In the genomic region with DNA sequence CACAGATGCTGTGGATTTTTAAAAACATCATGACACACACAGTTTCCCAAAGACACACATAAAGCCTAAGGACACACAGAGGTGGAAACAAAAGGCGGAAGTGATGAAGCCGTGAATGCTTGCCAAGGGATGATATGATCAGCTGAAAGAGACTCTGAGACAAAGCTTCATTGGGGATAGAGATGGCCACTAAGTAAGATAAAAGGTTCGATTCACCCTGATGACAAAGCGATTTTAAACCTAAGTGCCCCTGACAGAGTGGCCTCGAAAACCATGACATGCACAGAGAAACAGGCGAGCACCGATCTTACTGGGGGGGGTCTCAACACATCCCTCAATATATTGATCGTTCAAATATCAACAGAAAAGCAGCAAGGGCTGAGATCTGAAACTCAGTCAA, we compare ENCODE assay signal across 33 cellular contexts. TPM values are rescaled to one million over a fixed set of nuclear protein-coding genes. Genes with fewer than 3 reads are reported as not detected.
DNase-seq lines count a peak whose midpoint lies in the region; ATAC-seq, FAIRE-seq and TF ChIP-seq lines count a peak whose summit lies in the region.
"Had no signal": no experiment of that assay in that cellular context is flagged by ENCODE, and none has a peak within 500 bp of the region (broad histone marks: within the 10 kb centered on the region; RNA-seq: fewer than 3 reads in every experiment).

No MANE protein-coding gene starts in this region.

- peak overlapping the region in 1 of 2 experiments; percentile 55; a peak in 2 of 4 replicates for H3K9ac ChIP-seq in K562 (ENCODE audit: insufficient read depth in 1 of 2, low read depth in 2 of 2, low read length in 2 of 2)

- H2AFZ ChIP-seq in K562 (ENCODE audit: low read depth, low read length), result peak overlapping the region; percentile 81

- peak; percentile 12 for ATAC-seq in K562
- no peak for ATAC-seq in HG03135 (IDR thresholded peaks at IDR 0.05; ENCODE audit: unreplicated experiment)
- no peak for ATAC-seq in GM21381 (IDR thresholded peaks at IDR 0.05; ENCODE audit: unreplicated experiment)
- ATAC-seq in HG03097 (IDR thresholded peaks at IDR 0.05; ENCODE audit: low FRiP score, unreplicated experiment), result no peak
- ATAC-seq: activated CD4-positive, alpha-beta T cell treated with anti-CD3 and anti-CD28 coated beads for 36 hours; activated CD8-positive, alpha-beta T cell treated with anti-CD3 and anti-CD28 coated beads for 36 hours; activated T-helper 17 cell treated with anti-CD3 and anti-CD28 coated beads, Interleukin-2, amount 50 U/mL, for 72 hours; naive thymus-derived CD4-positive, alpha-beta T cell; SK-N-SH treated with all-trans-retinoic acid at 6 μM for 48 hours; T-helper 17 cell had no signal

- in situ Hi-C loops in K562 (cut with MboI), result no loop called here

- CTCF ChIA-PET in CD8-positive, alpha-beta memory T cell (lab: Charles Lee), result no interaction called here
- CTCF ChIA-PET in K562 (lab: Yijun Ruan, JAX; ENCODE audit: low intra/inter-chr PET ratio), result no interaction called here

- H3K4me3 Mint-ChIP-seq in CD8-positive, alpha-beta memory T cell, result no peak overlapping the region
- H3K4me3 Mint-ChIP-seq: activated CD4-positive, alpha-beta T cell treated with anti-CD3 and anti-CD28 coated beads for 36 hours; activated CD8-positive, alpha-beta T cell treated with anti-CD3 and anti-CD28 coated beads for 36 hours; activated naive CD4-positive, alpha-beta T cell treated with anti-CD3 and anti-CD28 coated beads, Interleukin-2, amount 10 ng/mL, durations not matched to agents 7 days and 5 days; activated T-helper 17 cell treated with anti-CD3 and anti-CD28 coated beads, Interleukin-2, amount 50 U/mL, for 72 hours; CD14-positive monocyte; naive thymus-derived CD4-positive, alpha-beta T cell; T-helper 17 cell had no signal

- no peaks in the 10 kb centered on the region for H3K4me1 Mint-ChIP-seq in CD8-positive, alpha-beta memory T cell
- H3K4me1 Mint-ChIP-seq: activated CD4-positive, alpha-beta T cell treated with anti-CD3 and anti-CD28 coated beads for 36 hours; activated naive CD4-positive, alpha-beta T cell treated with anti-CD3 and anti-CD28 coated beads, Interleukin-2, amount 10 ng/mL, durations not matched to agents 7 days and 5 days; activated T-helper 17 cell treated with anti-CD3 and anti-CD28 coated beads, Interleukin-2, amount 50 U/mL, for 72 hours; naive thymus-derived CD4-positive, alpha-beta T cell; T-helper 17 cell had no signal

- POLR2A ChIA-PET in CD8-positive, alpha-beta memory T cell (lab: Charles Lee), result no interaction called here
- POLR2A ChIA-PET in K562 (lab: Yijun Ruan, JAX), result interaction anchor here (0.7 to 3.3 kb wide), 7 partner anchors 15 to 403 kb away, joined by 3 to 12 read pairs (median 3); no protein-coding TSS in a partner anchor

- intact Hi-C loops in K562 (cut with micrococcal nuclease), result loop anchor here (2.0 kb wide), 1 partner anchor 19 kb away; no protein-coding TSS in a partner anchor

- no peak overlapping the region for H3K27ac Mint-ChIP-seq in CD8-positive, alpha-beta memory T cell
- H3K27ac Mint-ChIP-seq: activated CD4-positive, alpha-beta T cell treated with anti-CD3 and anti-CD28 coated beads for 36 hours; activated CD8-positive, alpha-beta T cell treated with anti-CD3 and anti-CD28 coated beads for 36 hours; activated naive CD4-positive, alpha-beta T cell treated with anti-CD3 and anti-CD28 coated beads, Interleukin-2, amount 10 ng/mL, durations not matched to agents 7 days and 5 days; activated T-helper 17 cell treated with anti-CD3 and anti-CD28 coated beads, Interleukin-2, amount 50 U/mL, for 72 hours; CD14-positive monocyte; naive thymus-derived CD4-positive, alpha-beta T cell; T-helper 17 cell had no signal

- no peak for TF ChIP-seq CTCF in K562 (IDR thresholded peaks at IDR 0.05 in 2 of 3, conservative IDR thresholded peaks at IDR 0.05 in 1 of 3; ENCODE audit: insufficient read depth in 2 of 3, low read depth in 1 of 3, low read length in 3 of 3)
- no peak for TF ChIP-seq CTCF in fibroblast of the aortic adventitia (IDR thresholded peaks at IDR 0.05; ENCODE audit: insufficient read depth, low read length)

- no TSS peak for BruUV-seq in K562 (replicated peaks; lab: Mats Ljungman, UMichigan)

- no peak overlapping the region for H3K4me3 ChIP-seq in CD8-positive, alpha-beta memory T cell (ENCODE audit: low read length)
- H3K4me3 ChIP-seq in K562 (no peak overlapping the region), fibroblast of the aortic adventitia (ENCODE audit: low read depth, low read length) (no peak overlapping the region)
- H3K4me3 ChIP-seq: body of pancreas, heart left ventricle, prostate gland, tibial nerve had no signal

- peak; percentile 85 for FAIRE-seq in K562 (lab: Jason Lieb, UNC)
- FAIRE-seq: A204.1, H1, keratinocyte had no signal

- H4K20me1 ChIP-seq in K562 (replicated peaks; ENCODE audit: control insufficient read depth, insufficient read depth, low read length), result no peaks in the 10 kb centered on the region

- peaks cover 11 to 32% of the 10 kb centered on the region in 2 donors for H3K27me3 Mint-ChIP-seq in CD8-positive, alpha-beta memory T cell

- TF ChIP-seq EP300 in K562 (IDR thresholded peaks at IDR 0.05; ENCODE audit: low read length), result no peak; the same call in 1 of the 2 replicates

- H3K9me3 ChIP-seq in CD8-positive, alpha-beta memory T cell (ENCODE audit: low read length), result no peaks in the 10 kb centered on the region
- no peaks in the 10 kb centered on the region for H3K9me3 ChIP-seq in K562 (replicated peaks; ENCODE audit: control insufficient read depth, insufficient read depth, low read depth, low read length)
- H3K9me3 ChIP-seq: body of pancreas, heart left ventricle, neutrophil, prostate gland, tibial nerve had no signal

- no peaks in the 10 kb centered on the region for H3K9me1 ChIP-seq in K562 (ENCODE audit: control insufficient read depth, insufficient read depth, low read length)

- H3K9me3 Mint-ChIP-seq in CD8-positive, alpha-beta memory T cell, result no peaks in the 10 kb centered on the region
- H3K9me3 Mint-ChIP-seq: activated CD8-positive, alpha-beta T cell treated with anti-CD3 and anti-CD28 coated beads for 36 hours; activated naive CD4-positive, alpha-beta T cell treated with anti-CD3 and anti-CD28 coated beads, Interleukin-2, amount 10 ng/mL, durations not matched to agents 7 days and 5 days; activated T-helper 17 cell treated with anti-CD3 and anti-CD28 coated beads, Interleukin-2, amount 50 U/mL, for 72 hours; naive thymus-derived CD4-positive, alpha-beta T cell had no signal

- H3K27ac ChIP-seq in CD8-positive, alpha-beta memory T cell (ENCODE audit: low read depth, low read length), result peak overlapping the region; percentile 68
- peak overlapping the region; percentile 73 for H3K27ac ChIP-seq in K562 (ENCODE audit: extremely low read depth, low read depth, low read length)
- H3K27ac ChIP-seq: body of pancreas, heart left ventricle, neutrophil, prostate gland, tibial nerve had no signal

- no peaks in the 10 kb centered on the region for H3K36me3 ChIP-seq in CD8-positive, alpha-beta memory T cell (ENCODE audit: insufficient read depth, low read length)
- no peaks in the 10 kb centered on the region for H3K36me3 ChIP-seq in K562 (ENCODE audit: control insufficient read depth, insufficient read depth, low read length)
- H3K36me3 ChIP-seq: heart left ventricle, neutrophil, prostate gland, tibial nerve had no signal

- H3K27me3 ChIP-seq in CD8-positive, alpha-beta memory T cell (ENCODE audit: insufficient read depth, low read length, poor library complexity, severe bottlenecking), result no peaks in the 10 kb centered on the region
- no peaks in the 10 kb centered on the region for H3K27me3 ChIP-seq in K562 (ENCODE audit: control insufficient read depth in 2 of 2, insufficient read depth in 2 of 2, low read length in 2 of 2)
- H3K27me3 ChIP-seq: body of pancreas, neutrophil had no signal

- DNase-seq in CD8-positive, alpha-beta memory T cell, result no peak
- DNase-seq in OCI-M1 (lab: John Stamatoyannopoulos, UW) (peak; percentile 88), K562 (ENCODE audit: extremely low read depth in 1 of 4, low spot score in 3 of 4) (peak in 2 of 4 experiments; percentile 53 to 76), fibroblast of the aortic adventitia (ENCODE audit: low read depth) (peak; percentile 28), RKO (ENCODE audit: low spot score) (no peak)
- DNase-seq: activated CD4-positive, alpha-beta T cell treated with anti-CD3 and anti-CD28 coated beads for 36 hours; activated CD8-positive, alpha-beta memory T cell treated with anti-CD3 and anti-CD28 coated beads, Interleukin-2, amount 50 U/mL, for 48 hours; activated CD8-positive, alpha-beta T cell treated with anti-CD3 and anti-CD28 coated beads for 36 hours; activated naive CD4-positive, alpha-beta T cell treated with anti-CD3 and anti-CD28 coated beads, Interleukin-2, amount 10 ng/mL, durations not matched to agents 7 days and 5 days; Calu3; DMS79 treated with DMSO at 0.1 percent for 48 hours; foreskin fibroblast; GDM1; heart left ventricle; left ventricle myocardium superior; midbrain; naive thymus-derived CD4-positive, alpha-beta T cell; NCI-H774; stimulated activated CD4-positive, alpha-beta T cell treated with anti-CD3 and anti-CD28 coated beads, Interleukin-4, amount 100 ng/mL, for 24 hours; T-helper 17 cell had no signal

- H3K36me3 Mint-ChIP-seq in CD8-positive, alpha-beta memory T cell, result no peaks in the 10 kb centered on the region
- H3K36me3 Mint-ChIP-seq: activated naive CD4-positive, alpha-beta T cell treated with anti-CD3 and anti-CD28 coated beads, Interleukin-2, amount 10 ng/mL, durations not matched to agents 7 days and 5 days; CD14-positive monocyte; naive thymus-derived CD4-positive, alpha-beta T cell had no signal

- 0% methylated on average over 8 of the region's 8 CpGs for WGBS in K562 (ENCODE audit: insufficient coverage, low coverage, missing lambda C conversion rate)

- no peaks in the 10 kb centered on the region for H3K79me2 ChIP-seq in K562 (ENCODE audit: control insufficient read depth, insufficient read depth, low read length)

- no peak for TF ChIP-seq RAD21 in K562 (CRISPR knock-in tag; conservative IDR thresholded peaks at IDR 0.05 in 1 of 2, IDR thresholded peaks at IDR 0.05 in 1 of 2)

- H3K4me2 ChIP-seq in K562 (ENCODE audit: insufficient read depth, low read length), result peak overlapping the region; percentile 65

- TF ChIP-seq POLR2A in K562 (conservative IDR thresholded peaks at IDR 0.05), result no peak

- no peaks in the 10 kb centered on the region for H3K4me1 ChIP-seq in CD8-positive, alpha-beta memory T cell (ENCODE audit: insufficient read depth, low read length)
- peaks cover 27 to 63% of the 10 kb centered on the region in 2 experiments for H3K4me1 ChIP-seq in K562 (replicated peaks in 1 of 2; ENCODE audit: control insufficient read depth in 2 of 2, insufficient read depth in 2 of 2, low read length in 2 of 2)
- H3K4me1 ChIP-seq: prostate gland, tibial nerve had no signal

RNA-seq across cellular contexts. Expression of gene EIF5, which starts 20.3 kb away (rescaled TPM):
- total RNA-seq in CD8-positive, alpha-beta memory T cell, result 100 to 1,000 TPM; 394 to 409 TPM
- 312 TPM for polyA plus RNA-seq in CD8-positive, alpha-beta memory T cell
- total RNA-seq in K562 (2011; cell fraction: chromatin; rRNA removed; ENCODE audit: low replicate concordance), result 338 and 574 TPM in 2 replicates
- total RNA-seq in K562 (2011; cell fraction: nucleolus; rRNA removed), result 188 and 198 TPM in 2 replicates
- 241 and 245 TPM in 2 replicates for total RNA-seq in K562 (2011; cell fraction: nucleoplasm; rRNA removed)
- total RNA-seq in K562 (2014; rRNA removed) (118 and 174 TPM in 2 replicates), K562 (2014; rRNA removed; fragmentation: Illumina TruSeq; extraction: Trizol) (197 and 205 TPM in 2 replicates), K562 (2015; rRNA removed; fragmentation: Illumina TruSeq; extraction: Trizol) (176 and 190 TPM in 2 replicates), K562 (2021) (278 and 314 TPM in 2 replicates), fibroblast of the aortic adventitia (ENCODE audit: low replicate concordance) (322 and 328 TPM in 2 replicates)
- polyA plus RNA-seq in K562 (2011; rRNA removed) (347 and 442 TPM in 2 replicates), K562 (2014; fragmentation: Illumina TruSeq; extraction: Trizol) (192 and 286 TPM in 2 replicates), K562 (2014; fragmentation: Nextera tagmentation; extraction: Ambion mirVana) (100 to 1,000 TPM in 1 of 2 experiments, 10 to 100 TPM in 1; 92.7 to 126 TPM), K562 (2014; rRNA removed) (134 and 152 TPM in 2 replicates)
- 171 and 226 TPM in 2 replicates for polyA plus RNA-seq in K562 (2011; cell fraction: cytosol; rRNA removed)
- 223 and 263 TPM in 2 replicates for polyA plus RNA-seq in K562 (2011; cell fraction: nucleus; rRNA removed)
- 203 and 316 TPM in 2 replicates for polyA plus RNA-seq in K562 (2012)
- 449 and 508 TPM in 2 replicates for polyA minus RNA-seq in K562 (2011; rRNA and poly(A)+ RNA removed)
- 113 and 158 TPM in 2 replicates for polyA minus RNA-seq in K562 (2011; cell fraction: cytosol; rRNA and poly(A)+ RNA removed)
- polyA minus RNA-seq in K562 (2011; cell fraction: nucleus; rRNA and poly(A)+ RNA removed), result 117 and 192 TPM in 2 replicates

Comparison
In these comparisons a context has a peak if more than half of its experiments do, and no peak if none do; other contexts are left out.
1. DNase-seq: peak in OCI-M1 (single experiment) and fibroblast of the aortic adventitia (single experiment); none in CD8-positive, alpha-beta memory T cell (0 of 5) and RKO (single experiment).